ENCODE assay signal across 24 cellular contexts in the genomic region with DNA sequence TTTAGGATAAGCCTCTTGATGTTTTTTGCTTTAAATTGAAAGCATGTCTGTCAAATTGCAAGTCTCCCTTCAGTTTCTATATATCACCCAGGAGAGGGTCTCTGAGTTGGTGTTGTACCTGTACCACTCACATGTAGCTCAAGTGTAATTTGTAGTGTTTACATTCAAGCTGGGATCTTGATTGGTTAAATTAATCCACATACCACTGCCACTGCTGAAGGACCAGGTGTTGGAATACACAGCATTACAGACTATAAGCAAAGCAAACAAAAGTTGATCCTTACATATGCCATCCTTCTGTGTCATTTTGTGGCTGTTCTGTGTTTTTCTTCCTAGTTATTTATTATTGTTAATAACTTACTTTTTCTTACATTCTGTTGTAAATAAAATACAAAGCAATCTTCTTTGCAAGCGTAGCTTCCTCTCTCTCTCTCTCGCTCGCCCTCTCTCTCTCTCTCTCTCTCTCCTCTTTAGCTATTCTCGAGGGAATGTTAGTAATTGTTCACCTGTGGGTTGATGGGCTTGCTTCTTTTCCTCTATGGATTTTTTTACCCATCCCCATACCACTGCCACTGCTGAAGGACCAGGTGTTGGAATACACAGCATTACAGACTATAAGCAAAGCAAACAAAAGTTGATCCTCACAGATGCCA. TPM values are rescaled to one million over a fixed set of nuclear protein-coding genes. Genes with fewer than 3 reads are reported as not detected.
DNase-seq lines count a peak whose midpoint lies in the region; ATAC-seq and TF ChIP-seq lines count a peak whose summit lies in the region.
"Had no signal": no experiment of that assay in that cellular context is flagged by ENCODE, and none has a peak within 500 bp of the region (broad histone marks: within the 10 kb centered on the region; RNA-seq: fewer than 3 reads in every experiment).

No MANE protein-coding gene starts in this region.

- no peak overlapping the region for H3K9ac ChIP-seq in neuronal stem cell (ENCODE audit: low read depth, low read length, poor library complexity)
- H3K9ac ChIP-seq: neural progenitor cell had no signal

- no peak overlapping the region for H3K4me2 ChIP-seq in neuronal stem cell (ENCODE audit: insufficient read depth, low read length, poor library complexity, severe bottlenecking)
- H3K4me2 ChIP-seq: neural progenitor cell had no signal

- ATAC-seq in lower lobe of right lung: peak; percentile 50 to 59
- ATAC-seq: gastrocnemius medialis, K562, psoas muscle had no signal

- H3K4me3 Mint-ChIP-seq in progenitor cell of endocrine pancreas (ENCODE audit: low read depth) (no peak overlapping the region), MCF 10A (ENCODE audit: unreplicated experiment) (no peak overlapping the region)
- H3K4me3 Mint-ChIP-seq: neural progenitor cell had no signal

- H3K9me3 ChIP-seq in lower lobe of right lung (no peaks in the 10 kb centered on the region), neuronal stem cell (replicated peaks in 1 of 2; ENCODE audit: control insufficient read depth in 2 of 2, insufficient read depth in 1 of 2, low read depth in 1 of 2, low read length in 2 of 2) (no peaks in the 10 kb centered on the region)
- H3K9me3 ChIP-seq: BE2C, gastrocnemius medialis, psoas muscle, upper lobe of left lung had no signal

- H3K79me1 ChIP-seq in neuronal stem cell (ENCODE audit: low read depth, low read length): no peaks in the 10 kb centered on the region

- H3K4me1 Mint-ChIP-seq in progenitor cell of endocrine pancreas (ENCODE audit: low read depth): peaks cover 8% of the 10 kb centered on the region
- no peaks in the 10 kb centered on the region for H3K4me1 Mint-ChIP-seq in MCF 10A (ENCODE audit: insufficient read depth, unreplicated experiment)

- whole genome bisulfite sequencing in neuronal stem cell (ENCODE audit: extremely low coverage in 2 of 2, insufficient read length in 2 of 2, insufficient replicate concordance in 1 of 2), 2 donors: no CpG with 5 or more reads among the region's 4 CpGs

- H3K27me3 Mint-ChIP-seq in progenitor cell of endocrine pancreas: no peaks in the 10 kb centered on the region
- no peaks in the 10 kb centered on the region for H3K27me3 Mint-ChIP-seq in MCF 10A (ENCODE audit: insufficient read depth, unreplicated experiment)

- H3K27ac Mint-ChIP-seq in progenitor cell of endocrine pancreas: no peak overlapping the region
- no peak overlapping the region for H3K27ac Mint-ChIP-seq in MCF 10A (ENCODE audit: low read depth, unreplicated experiment)
- H3K27ac Mint-ChIP-seq: neural progenitor cell had no signal

- no peaks in the 10 kb centered on the region for H3K9me3 Mint-ChIP-seq in progenitor cell of endocrine pancreas (ENCODE audit: low read depth)
- no peaks in the 10 kb centered on the region for H3K9me3 Mint-ChIP-seq in MCF 10A (ENCODE audit: unreplicated experiment)
- H3K9me3 Mint-ChIP-seq: neural progenitor cell had no signal

- no peak overlapping the region for H3K23ac ChIP-seq in neuronal stem cell (ENCODE audit: low read depth, low read length, poor library complexity)

- no peak overlapping the region for H4K91ac ChIP-seq in neuronal stem cell (ENCODE audit: low read depth, low read length, poor library complexity)

- DNase-seq in DMS79 treated with DMSO at 0.1 percent for 48 hours (lab: John Stamatoyannopoulos, UW): peak; percentile 18
- no peak for DNase-seq in DMS79 (lab: John Stamatoyannopoulos, UW)
- peak; percentile 55 to 91 (median 65) for DNase-seq in NCI-H1417 (lab: John Stamatoyannopoulos, UW)
- peak; percentile 45 for DNase-seq in NCI-H524 treated with DMSO at 0.1 percent for 48 hours (lab: John Stamatoyannopoulos, UW)
- DNase-seq in lower lobe of right lung: no peak
- no peak for DNase-seq in progenitor cell of endocrine pancreas (ENCODE audit: low spot score, unreplicated experiment)
- DNase-seq in neuronal stem cell (ENCODE audit: low spot score): no peak
- DNase-seq in MCF 10A (ENCODE audit: unreplicated experiment): no peak
- DNase-seq: 8988T; activated CD4-positive, alpha-beta T cell treated with anti-CD3 and anti-CD28 coated beads, Interleukin-2, amount 50 U/mL, for 4 hours; activated gamma-delta T cell treated with Interleukin-2 at 50 U/mL for 16 hours; BE2C; central memory CD4-positive, alpha-beta T cell; DND-41; gastrocnemius medialis; midbrain; psoas muscle; small intestine; stimulated activated CD4-positive, alpha-beta T cell treated with anti-CD3 and anti-CD28 coated beads, Interleukin-4, amount 100 ng/mL, for 1 hour; T-helper 2 cell; WERI-Rb-1 had no signal

- POLR2A ChIA-PET in MCF 10A (lab: Yijun Ruan, JAX): no interaction called here

- no peak overlapping the region for H2BK12ac ChIP-seq in neuronal stem cell (ENCODE audit: low read length)

- no peak overlapping the region for H3K4ac ChIP-seq in neuronal stem cell (ENCODE audit: low read length)

- H3K4me3 ChIP-seq in lower lobe of right lung (no peak overlapping the region), neuronal stem cell (ENCODE audit: low read length in 2 of 2) (no peak overlapping the region)
- H3K4me3 ChIP-seq: gastrocnemius medialis, K562, neural progenitor cell, psoas muscle, upper lobe of left lung had no signal

- TF ChIP-seq CTCF in lower lobe of right lung (IDR thresholded peaks at IDR 0.05) (no peak), progenitor cell of endocrine pancreas (IDR thresholded peaks at IDR 0.05; ENCODE audit: unreplicated experiment) (no peak), MCF 10A (IDR thresholded peaks at IDR 0.05; ENCODE audit: unreplicated experiment) (no peak)

- H3K36me3 ChIP-seq in lower lobe of right lung (peaks cover 11% of the 10 kb centered on the region), neuronal stem cell (replicated peaks in 1 of 2; ENCODE audit: control insufficient read depth in 2 of 2, insufficient read depth in 2 of 2, low read length in 2 of 2) (peaks cover 0 to 2% of the 10 kb centered on the region in 2 donors)
- H3K36me3 ChIP-seq: BE2C, gastrocnemius medialis, neural progenitor cell, WERI-Rb-1 had no signal

- no peak overlapping the region for H2AK5ac ChIP-seq in neuronal stem cell (ENCODE audit: low read depth, low read length)

- H2BK120ac ChIP-seq in neuronal stem cell (ENCODE audit: low read depth, low read length): no peak overlapping the region

- BruUV-seq in MCF 10A (replicated peaks; lab: Mats Ljungman, UMichigan): no TSS peak

- H3K4me1 ChIP-seq in lower lobe of right lung (no peaks in the 10 kb centered on the region), neuronal stem cell (ENCODE audit: control insufficient read depth in 2 of 2, insufficient read depth in 1 of 2, low read depth in 1 of 2, low read length in 2 of 2) (no peaks in the 10 kb centered on the region)
- H3K4me1 ChIP-seq: BE2C, gastrocnemius medialis, psoas muscle, upper lobe of left lung had no signal

- no peak overlapping the region for H3K14ac ChIP-seq in neuronal stem cell (ENCODE audit: low read length)

- H3K27me3 ChIP-seq in lower lobe of right lung (ENCODE audit: low read depth) (no peaks in the 10 kb centered on the region), neuronal stem cell (ENCODE audit: control insufficient read depth in 3 of 3, insufficient read depth in 3 of 3, low read depth in 1 of 3, low read length in 3 of 3) (no peaks in the 10 kb centered on the region)
- H3K27me3 ChIP-seq: BE2C, gastrocnemius medialis, neural progenitor cell, upper lobe of left lung had no signal

- CTCF ChIA-PET in MCF 10A (lab: Yijun Ruan, JAX): interaction anchor here (0.7 to 5.3 kb wide), 4 partner anchors 8 to 322 kb away, joined by 3 to 34 read pairs (median 4); no protein-coding TSS in a partner anchor

- H2BK5ac ChIP-seq in neuronal stem cell (ENCODE audit: low read length): no peak overlapping the region

- H4K8ac ChIP-seq in neuronal stem cell (ENCODE audit: low read depth, low read length): no peak overlapping the region

- H3K27ac ChIP-seq in lower lobe of right lung (peak overlapping the region; percentile 33), neuronal stem cell (replicated peaks; ENCODE audit: low read length) (no peak overlapping the region)
- H3K27ac ChIP-seq: gastrocnemius medialis, neural progenitor cell, psoas muscle, WERI-Rb-1 had no signal

- H3K18ac ChIP-seq in neuronal stem cell (ENCODE audit: low read length): no peak overlapping the region

- H3K36me3 Mint-ChIP-seq in progenitor cell of endocrine pancreas (ENCODE audit: insufficient read depth): peaks cover 13% of the 10 kb centered on the region
- H3K36me3 Mint-ChIP-seq in MCF 10A (ENCODE audit: insufficient read depth, unreplicated experiment): no peaks in the 10 kb centered on the region

- intact Hi-C loops in lower lobe of right lung (cut with DNase I): no loop called here
- intact Hi-C loops in MCF 10A (cut with micrococcal nuclease): no loop called here

- no peak overlapping the region for H2AFZ ChIP-seq in neuronal stem cell (ENCODE audit: low read length)
- H2AFZ ChIP-seq: neural progenitor cell had no signal

- no peak overlapping the region for H2BK15ac ChIP-seq in neuronal stem cell (ENCODE audit: low read length)

RNA-seq across cellular contexts. Expression of gene NOL11, which starts 20.8 kb away (rescaled TPM):
- total RNA-seq in lower lobe of right lung: 32.8 TPM
- total RNA-seq in progenitor cell of endocrine pancreas: 58.0 and 63.0 TPM in 2 replicates
- 49.5 TPM for polyA plus RNA-seq in neuronal stem cell (2013, experiment 1 of 2)
- 50.5 TPM for polyA plus RNA-seq in neuronal stem cell (2013, experiment 2 of 2)
- total RNA-seq in MCF 10A (2022): 45.4 and 50.4 TPM in 2 replicates

Comparison
In these comparisons a context has a peak if more than half of its experiments do, and no peak if none do; other contexts are left out.
1. DNase-seq: peak in DMS79 treated with DMSO at 0.1 percent for 48 hours (single experiment), NCI-H1417 (3 of 3) and NCI-H524 treated with DMSO at 0.1 percent for 48 hours (single experiment); none in DMS79 (single experiment), lower lobe of right lung (single experiment), progenitor cell of endocrine pancreas (single experiment), neuronal stem cell (single experiment) and MCF 10A (single experiment).